In the genomic region with DNA sequence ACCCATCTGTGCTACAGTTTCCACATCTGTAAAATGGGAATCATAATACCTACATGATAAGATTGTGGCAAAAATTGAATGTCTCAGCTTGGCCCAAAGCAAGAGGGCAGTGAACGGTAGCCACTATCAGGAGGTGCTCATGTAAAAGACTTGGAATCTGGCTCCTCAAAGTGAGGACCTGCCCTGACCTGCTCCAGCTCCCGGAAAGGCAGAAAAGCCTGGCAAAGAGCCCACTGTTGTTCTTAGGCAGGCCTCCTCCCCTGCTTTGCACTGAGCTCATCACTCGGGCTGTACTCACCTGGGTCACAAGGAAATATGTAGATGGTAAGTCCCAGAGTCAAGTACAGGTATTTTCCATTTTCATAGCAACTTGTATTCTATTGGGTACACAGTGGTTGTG, we compare ENCODE assay signal across 12 cellular contexts.
DNase-seq lines count a peak whose midpoint lies in the region; ATAC-seq and TF ChIP-seq lines count a peak whose summit lies in the region.
"Had no signal": no experiment of that assay in that cellular context is flagged by ENCODE, and none has a peak within 500 bp of the region (broad histone marks: within the 10 kb centered on the region; RNA-seq: fewer than 3 reads in every experiment).

No MANE protein-coding gene starts in this region.

- H3K27me3 Mint-ChIP-seq in Calu3 (ENCODE audit: unreplicated experiment): no peaks in the 10 kb centered on the region
- no peaks in the 10 kb centered on the region; the same call in 1 of the 2 replicates for H3K27me3 Mint-ChIP-seq in HFFc6 (ENCODE audit: insufficient read depth)

- H3K36me3 ChIP-seq in mammary epithelial cell (ENCODE audit: insufficient read depth, low read length) (no peaks in the 10 kb centered on the region), mucosa of rectum (ENCODE audit: control insufficient read depth in 2 of 2, insufficient read depth in 2 of 2, low read length in 2 of 2) (no peaks in the 10 kb centered on the region)
- H3K36me3 ChIP-seq: gastrocnemius medialis, SJSA1 had no signal

- dilution Hi-C loops in mammary epithelial cell (cut with HindIII; ENCODE audit: low sequenced_read_pairs): no loop called here

- H3K4me3 Mint-ChIP-seq in Calu3 (ENCODE audit: low read depth, unreplicated experiment) (no peak overlapping the region), HFFc6 (no peak overlapping the region)

- DNase-seq in Calu3 (peak; percentile 88), NCI-H1105 treated with DMSO at 0.1 percent for 48 hours (lab: John Stamatoyannopoulos, UW) (peak; percentile 88), mammary epithelial cell (peak; percentile 99), GM10266 (ENCODE audit: extremely low spot score) (no peak), HFFc6 (no peak)
- DNase-seq: gastrocnemius medialis, Kasumi-1 had no signal

- H3K9me3 ChIP-seq in mammary epithelial cell (replicated peaks; ENCODE audit: insufficient read depth, low read length): no peaks in the 10 kb centered on the region
- H3K9me3 ChIP-seq in mucosa of rectum (ENCODE audit: control insufficient read depth in 2 of 2, low read length in 2 of 2): no peaks in the 10 kb centered on the region
- H3K9me3 ChIP-seq: gastrocnemius medialis, SJSA1 had no signal

- intact Hi-C loops in Calu3 (cut with micrococcal nuclease; ENCODE audit: unreplicated experiment) (no loop called here), mammary epithelial cell (cut with micrococcal nuclease) (loop anchor here (1.0 to 5.0 kb wide), 4 partner anchors 153 to 397 kb away; no protein-coding TSS in a partner anchor)

- BruUV-seq in Calu3 (replicated peaks; lab: Mats Ljungman, UMichigan) (no TSS peak), mammary epithelial cell (replicated peaks; lab: Mats Ljungman, UMichigan) (no TSS peak)

- H3K4me2 ChIP-seq in mammary epithelial cell (ENCODE audit: insufficient read depth, low read depth, low read length): peak overlapping the region; percentile 53

- H3K9me3 Mint-ChIP-seq in Calu3 (ENCODE audit: low read depth, unreplicated experiment) (no peaks in the 10 kb centered on the region), HFFc6 (no peaks in the 10 kb centered on the region)

- no peaks in the 10 kb centered on the region for H4K20me1 ChIP-seq in mammary epithelial cell (ENCODE audit: insufficient read depth, low read length)

- TF ChIP-seq CTCF in Calu3 (IDR thresholded peaks at IDR 0.05; ENCODE audit: unreplicated experiment) (no peak), mammary epithelial cell (conservative IDR thresholded peaks at IDR 0.05 in 1 of 2, IDR thresholded peaks at IDR 0.05 in 1 of 2; ENCODE audit: extremely low read depth in 1 of 2, insufficient read depth in 1 of 2, low read depth in 1 of 2, low read length in 2 of 2) (peak in 1 of 2 donors; percentile 30), GM10266 (IDR thresholded peaks at IDR 0.05; ENCODE audit: control insufficient read depth, insufficient read depth, low read depth, missing control alignments) (no peak), HFFc6 (IDR thresholded peaks at IDR 0.05) (no peak)

- H3K27me3 ChIP-seq in mammary epithelial cell (ENCODE audit: insufficient read depth, low read length) (no peaks in the 10 kb centered on the region), mucosa of rectum (ENCODE audit: control insufficient read depth in 2 of 2, insufficient read depth in 2 of 2, low read length in 2 of 2) (no peaks in the 10 kb centered on the region)
- H3K27me3 ChIP-seq: gastrocnemius medialis, SJSA1 had no signal

- H3K4me1 ChIP-seq in mammary epithelial cell (ENCODE audit: insufficient read depth, low read length): peaks cover 54% of the 10 kb centered on the region
- peaks cover 14 to 30% of the 10 kb centered on the region in 2 donors for H3K4me1 ChIP-seq in mucosa of rectum (ENCODE audit: control insufficient read depth in 2 of 2, insufficient read depth in 2 of 2, low read length in 2 of 2)

- H2AFZ ChIP-seq in mammary epithelial cell (ENCODE audit: low read depth, low read length): no peak overlapping the region

- CTCF ChIA-PET in Calu3 (lab: Charles Lee): interaction anchor here (0.5 to 2.0 kb wide), 6 partner anchors 28 to 628 kb away, joined by 3 to 7 read pairs (median 4); no protein-coding TSS in a partner anchor
- CTCF ChIA-PET in mammary epithelial cell (lab: Charles Lee; ENCODE audit: low non-redundant PET): no interaction called here

- in situ Hi-C loops in mammary epithelial cell (cut with MboI; ENCODE audit: low sequenced_read_pairs in 2 of 2): no loop called here

- H3K27ac ChIP-seq in mammary epithelial cell (ENCODE audit: insufficient read depth, low read depth, low read length) (peak overlapping the region; percentile 99), mucosa of rectum (ENCODE audit: low read depth in 2 of 2, low read length in 2 of 2) (peak overlapping the region; percentile 63 to 82)
- H3K27ac ChIP-seq: gastrocnemius medialis, SJSA1 had no signal

- ATAC-seq in GM21786 (IDR thresholded peaks at IDR 0.05; ENCODE audit: unreplicated experiment): no peak
- ATAC-seq in HG03039 (IDR thresholded peaks at IDR 0.05; ENCODE audit: unreplicated experiment): no peak
- ATAC-seq: gastrocnemius medialis, left lobe of liver had no signal

- H3K9ac ChIP-seq in mammary epithelial cell (ENCODE audit: insufficient read depth, low read length) (peak overlapping the region; percentile 24), mucosa of rectum (ENCODE audit: low read depth in 1 of 2, low read length in 2 of 2) (peak overlapping the region in 1 of 2 donors; percentile 1)

- no peaks in the 10 kb centered on the region for H3K79me2 ChIP-seq in mammary epithelial cell (ENCODE audit: insufficient read depth, low read length)

- H3K4me3 ChIP-seq in mammary epithelial cell (replicated peaks in 1 of 3; ENCODE audit: insufficient read depth in 1 of 3, low read depth in 2 of 3, low read length in 3 of 3): no peak overlapping the region
- H3K4me3 ChIP-seq in mucosa of rectum (ENCODE audit: low read length in 2 of 2): no peak overlapping the region
- H3K4me3 ChIP-seq: gastrocnemius medialis, SJSA1 had no signal

- H3K27ac Mint-ChIP-seq in Calu3 (ENCODE audit: unreplicated experiment): peak overlapping the region; percentile 42
- no peak overlapping the region for H3K27ac Mint-ChIP-seq in HFFc6

- H3K4me1 Mint-ChIP-seq in Calu3 (ENCODE audit: low read depth, unreplicated experiment) (peaks cover 48% of the 10 kb centered on the region), HFFc6 (ENCODE audit: low read depth) (peaks cover 11% of the 10 kb centered on the region)

- 2% methylated on average over 3 of the region's 3 CpGs for WGBS in mammary epithelial cell (ENCODE audit: low coverage, missing lambda C conversion rate)

- H3K36me3 Mint-ChIP-seq in Calu3 (ENCODE audit: insufficient read depth, unreplicated experiment) (peaks cover 18% of the 10 kb centered on the region), HFFc6 (ENCODE audit: low read depth) (no peaks in the 10 kb centered on the region)

Comparison
In these comparisons a context has a peak if more than half of its experiments do, and no peak if none do; other contexts are left out.
1. DNase-seq: peak in Calu3 (single experiment), NCI-H1105 treated with DMSO at 0.1 percent for 48 hours (single experiment) and mammary epithelial cell (single experiment); none in GM10266 (single experiment) and HFFc6 (single experiment).